In genomic region chr17:45221081-45221996, GRCh38 we compare ENCODE assay signal across 8 cellular contexts. TPM values are rescaled to one million over a fixed set of nuclear protein-coding genes. Genes with fewer than 3 reads are reported as not detected.
A peak's percentile ranks its signal among the peaks of the same experiment; 100 is the strongest.
DNase-seq lines count a peak whose midpoint lies in the region; ATAC-seq and TF ChIP-seq lines count a peak whose summit lies in the region.

TSS of gene FMNL1 (plus strand) at chr17:45221885. CDS start at chr17:45222125, 240 bp downstream.

- H3K27ac ChIP-seq in BLaER1 treated with 17β-estradiol and CSF1 and Interleukin-3, amounts not matched to agents 10 nM and 100 nM: peak within 1 kb of the TSS; percentile 90 to 100 (median 99)
- peak within 1 kb of the TSS; percentile 24; the same call in 1 of the 2 replicates for H3K27ac ChIP-seq in HCT116 (ENCODE audit: low read depth, low read length)

- peaks cover 28% of the 10 kb centered on the region for H3K4me1 Mint-ChIP-seq in MCF 10A (ENCODE audit: insufficient read depth, unreplicated experiment)

- ATAC-seq in HCT116 (peak; percentile 63), left colon (peak; percentile 30), HG03439 (IDR thresholded peaks at IDR 0.05; ENCODE audit: unreplicated experiment) (no peak)

- RAD21 ChIA-PET in HCT116 (lab: Charles Lee; ENCODE audit: low non-redundant PET in 1 of 2, low total read pairs in 2 of 2, uncharacterized antibody in 2 of 2, unreplicated experiment in 2 of 2): no interaction called here

- TF ChIP-seq CTCF in HCT116 (IDR thresholded peaks at IDR 0.05 in 2 of 3, conservative IDR thresholded peaks at IDR 0.05 in 1 of 3; ENCODE audit: borderline replicate concordance in 1 of 3, insufficient read depth in 1 of 3, low read depth in 2 of 3, low read length in 2 of 3) (no peak), MCF 10A (IDR thresholded peaks at IDR 0.05; ENCODE audit: unreplicated experiment) (no peak)

- intact Hi-C loops in HCT116 (cut with micrococcal nuclease): no loop called here
- intact Hi-C loops in MCF 10A (cut with micrococcal nuclease): no loop called here
- intact Hi-C loops in left colon (cut with DNase I, micrococcal nuclease): no loop called here

- no peak within 1 kb of the TSS for H3K27ac Mint-ChIP-seq in MCF 10A (ENCODE audit: low read depth, unreplicated experiment)

- no peaks in the 10 kb centered on the region for H3K79me2 ChIP-seq in HCT116 (ENCODE audit: insufficient read depth, low read length)

- peaks cover 0 to 62% (median 24%) of the 10 kb centered on the region in 11 experiments; a peak in 15 of 22 replicates for H3K36me3 ChIP-seq in BLaER1 treated with 17β-estradiol and CSF1 and Interleukin-3, amounts not matched to agents 10 nM and 100 nM
- H3K36me3 ChIP-seq in HCT116 (ENCODE audit: control insufficient read depth in 1 of 2, insufficient read depth in 2 of 2, low read length in 2 of 2): no peaks in the 10 kb centered on the region

- no TSS peak for BruUV-seq in HCT116 (replicated peaks; lab: Mats Ljungman, UMichigan)
- BruUV-seq in MCF 10A (replicated peaks; lab: Mats Ljungman, UMichigan): no TSS peak

- H4K20me1 ChIP-seq in BLaER1 treated with 17β-estradiol and CSF1 and Interleukin-3, amounts not matched to agents 10 nM and 100 nM: peaks cover 0 to 42% (median 12%) of the 10 kb centered on the region in 11 experiments; a peak in 9 of 22 replicates
- no peaks in the 10 kb centered on the region for H4K20me1 ChIP-seq in HCT116 (ENCODE audit: insufficient read depth)

- no peak within 1 kb of the TSS for H2AFZ ChIP-seq in HCT116 (ENCODE audit: low read depth, low read length, poor library complexity, severe bottlenecking)

- CTCF ChIA-PET in HCT116 (lab: Charles Lee) (interaction anchor here (1.0 to 3.6 kb wide), 4 partner anchors 10 to 204 kb away, joined by 3 to 25 read pairs (median 4); no protein-coding TSS in a partner anchor), MCF 10A (lab: Yijun Ruan, JAX) (interaction anchor here (0.6 to 5.1 kb wide), 7 partner anchors 12 to 631 kb away, joined by 3 to 49 read pairs (median 4); partner anchors contain the start of gene ACBD4)

- H3K27me3 Mint-ChIP-seq in MCF 10A (ENCODE audit: insufficient read depth, unreplicated experiment): no peaks in the 10 kb centered on the region

- DNase-seq in HCT116 (ENCODE audit: low read depth, low spot score) (no peak), T-helper 2 cell (peak in 4 of 5 experiments; percentile 42 to 82 (median 61)), MCF 10A (ENCODE audit: unreplicated experiment) (no peak), left colon (peak in 1 of 2 donors; percentile 75), SK-N-DZ (ENCODE audit: low spot score) (no peak)
- peak; percentile 64 for DNase-seq in stimulated activated CD4-positive, alpha-beta T cell treated with anti-CD3 and anti-CD28 coated beads, Interleukin-4, amount 100 ng/mL, for 1 hour

- no peaks in the 10 kb centered on the region for H3K27me3 ChIP-seq in BLaER1 treated with 17β-estradiol and CSF1 and Interleukin-3, amounts not matched to agents 10 nM and 100 nM
- H3K27me3 ChIP-seq in HCT116 (ENCODE audit: insufficient read depth, low read length): no peaks in the 10 kb centered on the region

- H3K4me2 ChIP-seq in BLaER1 treated with 17β-estradiol and CSF1 and Interleukin-3, amounts not matched to agents 10 nM and 100 nM: peak within 1 kb of the TSS; percentile 98 to 100 (median 100)
- H3K4me2 ChIP-seq in HCT116 (ENCODE audit: low read length): peak within 1 kb of the TSS; percentile 89

- peak within 1 kb of the TSS; percentile 90 to 99 (median 97) for H3K9ac ChIP-seq in BLaER1 treated with 17β-estradiol and CSF1 and Interleukin-3, amounts not matched to agents 10 nM and 100 nM
- peak within 1 kb of the TSS; percentile 55 for H3K9ac ChIP-seq in HCT116 (ENCODE audit: low read length)

- TF ChIP-seq RAD21 in HCT116 (IDR thresholded peaks at IDR 0.05; ENCODE audit: low read depth): no peak

- peak within 1 kb of the TSS; percentile 69 for H3K4me3 Mint-ChIP-seq in MCF 10A (ENCODE audit: unreplicated experiment)

- POLR2A ChIA-PET in HCT116 (lab: Charles Lee): no interaction called here
- POLR2A ChIA-PET in MCF 10A (lab: Yijun Ruan, JAX): interaction anchor here (0.5 to 1.2 kb wide), 3 partner anchors 71 to 158 kb away, joined by 3 to 4 read pairs (median 3); no protein-coding TSS in a partner anchor

- no peaks in the 10 kb centered on the region for H3K9me3 ChIP-seq in BLaER1 treated with 17β-estradiol and CSF1 and Interleukin-3, amounts not matched to agents 10 nM and 100 nM (replicated peaks in 1 of 11)
- no peaks in the 10 kb centered on the region for H3K9me3 ChIP-seq in HCT116 (ENCODE audit: control insufficient read depth in 1 of 2, insufficient read depth in 1 of 2, low read depth in 1 of 2, low read length in 2 of 2)

- no peak for TF ChIP-seq POLR2A in HCT116 (IDR thresholded peaks at IDR 0.05; ENCODE audit: borderline replicate concordance, extremely low read depth, insufficient read depth, insufficient read length)

- no peaks in the 10 kb centered on the region for H3K9me3 Mint-ChIP-seq in MCF 10A (ENCODE audit: unreplicated experiment)

- H3K36me3 Mint-ChIP-seq in MCF 10A (ENCODE audit: insufficient read depth, unreplicated experiment): peaks cover 6% of the 10 kb centered on the region

- peak within 1 kb of the TSS; percentile 93 to 100 (median 98) for H3K4me3 ChIP-seq in BLaER1 treated with 17β-estradiol and CSF1 and Interleukin-3, amounts not matched to agents 10 nM and 100 nM
- H3K4me3 ChIP-seq in HCT116 (replicated peaks in 1 of 2; ENCODE audit: low read depth in 1 of 2, low read length in 2 of 2): peak within 1 kb of the TSS; percentile 43 to 59

- peaks cover 58 to 76% (median 66%) of the 10 kb centered on the region in 10 experiments for H3K4me1 ChIP-seq in BLaER1 treated with 17β-estradiol and CSF1 and Interleukin-3, amounts not matched to agents 10 nM and 100 nM
- peaks cover 2 to 46% of the 10 kb centered on the region in 2 experiments; a peak in 3 of 4 replicates for H3K4me1 ChIP-seq in HCT116 (ENCODE audit: control insufficient read depth in 1 of 2, insufficient read depth in 2 of 2, low read length in 2 of 2)

- H3K9me2 ChIP-seq in HCT116 (ENCODE audit: insufficient read depth): no peaks in the 10 kb centered on the region

TF ChIP-seq in HCT116, 20 proteins besides CTCF, POLR2A, EP300 and RAD21:
- TF ChIP-seq TCF7L2 (IDR thresholded peaks at IDR 0.05; ENCODE audit: borderline replicate concordance, extremely low read depth, insufficient read depth, insufficient read length): no peak
- TF ChIP-seq ZNF274 (IDR thresholded peaks at IDR 0.05; ENCODE audit: low read depth, low read length): no peak
- peak; percentile 30; the same call in 1 of the 2 replicates for TF ChIP-seq POLR2AphosphoS5 (IDR thresholded peaks at IDR 0.05; ENCODE audit: low read depth, low read length)
- no peak for TF ChIP-seq YY1 (IDR thresholded peaks at IDR 0.05; ENCODE audit: extremely low read depth, insufficient replicate concordance, low read depth, low read length)
- TF ChIP-seq ZFX (IDR thresholded peaks at IDR 0.05): peak; percentile 42; the same call in 1 of the 2 replicates

RNA-seq across cellular contexts. Expression of gene FMNL1, which starts in this region (rescaled TPM):
- total RNA-seq in HCT116 (2021; ENCODE audit: unreplicated experiment) (8.2 TPM), MCF 10A (2022) (28.1 and 35.8 TPM in 2 replicates), left colon (10 to 100 TPM in 1 of 2 donors, 1 to 10 TPM in 1; 5.4 to 12.2 TPM)
- 8.6 and 8.9 TPM in 2 replicates for polyA plus RNA-seq in HCT116 (2012)
- 1.7 and 1.9 TPM in 2 replicates for polyA plus RNA-seq in SK-N-DZ (2014; cell fraction: cytosol; rRNA removed)
- 3.2 and 6.7 TPM in 2 replicates for polyA plus RNA-seq in SK-N-DZ (2014; cell fraction: nucleus; rRNA removed)

Comparison
In these comparisons a context has a peak if more than half of its experiments do, and no peak if none do; other contexts are left out.
1. DNase-seq: peak in T-helper 2 cell (4 of 5) and stimulated activated CD4-positive, alpha-beta T cell treated with anti-CD3 and anti-CD28 coated beads, Interleukin-4, amount 100 ng/mL, for 1 hour (single experiment); none in HCT116 (single experiment), MCF 10A (single experiment) and SK-N-DZ (single experiment).